Comparison of ENCODE assay signal across 15 cellular contexts in genomic region chr22:37340331-37341262, GRCh38. TPM values are rescaled to one million over a fixed set of nuclear protein-coding genes. Genes with fewer than 3 reads are reported as not detected.
DNase-seq lines count a peak whose midpoint lies in the region; ATAC-seq, FAIRE-seq and TF ChIP-seq lines count a peak whose summit lies in the region.
"Had no signal": no experiment of that assay in that cellular context is flagged by ENCODE, and none has a peak within 500 bp of the region (broad histone marks: within the 10 kb centered on the region; RNA-seq: fewer than 3 reads in every experiment).

No MANE protein-coding gene starts in this region.

- H3K4me1 Mint-ChIP-seq in GM23338 (peaks cover 37% of the 10 kb centered on the region), mesothelial cell of epicardium (no peaks in the 10 kb centered on the region)

- no peaks in the 10 kb centered on the region for H3K9me2 ChIP-seq in GM23338 (ENCODE audit: insufficient read depth)

- 0 out of 2 replicates have a peak overlapping the region, but pooled peaks have one; percentile 72 for H2AFZ ChIP-seq in GM23338

- no peak for TF ChIP-seq POLR2A in gastrocnemius medialis (IDR thresholded peaks at IDR 0.05)

- H3K27me3 ChIP-seq in GM23338 (ENCODE audit: insufficient read depth) = peaks cover 10% of the 10 kb centered on the region
- H3K27me3 ChIP-seq in gastrocnemius medialis = peaks cover 24 to 34% (median 28%) of the 10 kb centered on the region in 3 donors

- in situ Hi-C loops in gastrocnemius medialis (cut with MboI; ENCODE audit: low sequenced_read_pairs in 4 of 4) = no loop called here

- H3K27ac Mint-ChIP-seq in GM23338 (no peak overlapping the region), mesothelial cell of epicardium (no peak overlapping the region)
- H3K27ac Mint-ChIP-seq: B cell had no signal

- H3K4me1 ChIP-seq in GM23338 (ENCODE audit: insufficient read depth) (peaks cover 25% of the 10 kb centered on the region), gastrocnemius medialis (no peaks in the 10 kb centered on the region)

- H3K4me3 ChIP-seq in GM23338 (no peak overlapping the region), gastrocnemius medialis (no peak overlapping the region)

- FAIRE-seq in RCC 7860 (lab: Jason Lieb, UNC) = no peak

- DNase-seq in GM23338 (ENCODE audit: low spot score) (peak; percentile 55), NCI-H1694 treated with DMSO at 0.1 percent for 48 hours (lab: John Stamatoyannopoulos, UW) (peak; percentile 61), NCI-H748 (lab: John Stamatoyannopoulos, UW; ENCODE audit: unreplicated experiment) (peak; percentile 72), middle frontal gyrus (ENCODE audit: extremely low spot score, low spot score) (peak; percentile 33), RCC 7860 (ENCODE audit: low spot score) (no peak), gastrocnemius medialis (no peak), mesothelial cell of epicardium (ENCODE audit: low spot score in 2 of 2, unreplicated experiment in 2 of 2) (no peak)
- DNase-seq: activated naive CD4-positive, alpha-beta T cell treated with Interleukin-2 at 50 U/mL for 16 hours; hippocampal formation; Karpas-422 had no signal

- intact Hi-C loops in gastrocnemius medialis (cut with DNase I; ENCODE audit: low total_unique reads) = no loop called here

- no peaks in the 10 kb centered on the region for H3F3A ChIP-seq in GM23338 (replicated peaks; ENCODE audit: low read depth)

- no peaks in the 10 kb centered on the region for H3K79me2 ChIP-seq in GM23338 (replicated peaks; ENCODE audit: insufficient read depth)

- TF ChIP-seq CTCF in GM23338 (conservative IDR thresholded peaks at IDR 0.05; ENCODE audit: low read depth in 2 of 2) = no peak; a peak in 1 of 4 replicates
- TF ChIP-seq CTCF in gastrocnemius medialis (IDR thresholded peaks at IDR 0.05 in 4 of 5, conservative IDR thresholded peaks at IDR 0.05 in 1 of 5) = no peak
- TF ChIP-seq CTCF in mesothelial cell of epicardium (IDR thresholded peaks at IDR 0.05; ENCODE audit: unreplicated experiment) = no peak

- ATAC-seq in GM23338 (peak; percentile 69), gastrocnemius medialis (no peak), HG02884 (IDR thresholded peaks at IDR 0.05; ENCODE audit: unreplicated experiment) (no peak)
- ATAC-seq: left lobe of liver had no signal

- no peaks in the 10 kb centered on the region for H3K36me3 ChIP-seq in GM23338 (ENCODE audit: insufficient read depth)
- no peaks in the 10 kb centered on the region for H3K36me3 ChIP-seq in gastrocnemius medialis

- H3K9me3 ChIP-seq in gastrocnemius medialis = no peaks in the 10 kb centered on the region

- H3K9me3 Mint-ChIP-seq in GM23338 (no peaks in the 10 kb centered on the region), mesothelial cell of epicardium (no peaks in the 10 kb centered on the region)

- no peak overlapping the region for H3K4me2 ChIP-seq in GM23338

- H3K27ac ChIP-seq in GM23338 (ENCODE audit: low read depth) (no peak overlapping the region), gastrocnemius medialis (no peak overlapping the region)
- H3K27ac ChIP-seq: HL-60 had no signal

- H3K27me3 Mint-ChIP-seq in GM23338 (ENCODE audit: insufficient read depth, low read depth, poor library complexity) (peaks cover 15% of the 10 kb centered on the region), mesothelial cell of epicardium (ENCODE audit: low read depth) (peaks cover 78% of the 10 kb centered on the region)

- H3K36me3 Mint-ChIP-seq in GM23338 (ENCODE audit: low read depth) (no peaks in the 10 kb centered on the region), mesothelial cell of epicardium (no peaks in the 10 kb centered on the region)

- H3K4me3 Mint-ChIP-seq in GM23338 (no peak overlapping the region), mesothelial cell of epicardium (no peak overlapping the region)
- H3K4me3 Mint-ChIP-seq: B cell had no signal

- H4K20me1 ChIP-seq in GM23338 (replicated peaks; ENCODE audit: insufficient read depth) = no peaks in the 10 kb centered on the region

TF ChIP-seq in GM23338, 12 proteins besides CTCF, POLR2A, EP300 and RAD21 (continues in another document):
- TF ChIP-seq ZNF114 (CRISPR knock-in tag; IDR thresholded peaks at IDR 0.05) (no peak), NANOG (IDR thresholded peaks at IDR 0.05; ENCODE audit: borderline replicate concordance) (no peak), ZNF462 (CRISPR knock-in tag; IDR thresholded peaks at IDR 0.05) (no peak), STAT1 (IDR thresholded peaks at IDR 0.05; ENCODE audit: unreplicated experiment) (no peak), CREB1 (CRISPR knock-in tag; IDR thresholded peaks at IDR 0.05; ENCODE audit: low read depth) (no peak), EZH2phosphoT487 (IDR thresholded peaks at IDR 0.05; ENCODE audit: unreplicated experiment) (no peak)

RNA-seq across cellular contexts. Expression of gene CYTH4, which starts 58.3 kb away (rescaled TPM):
- not detected in 2 replicates for total RNA-seq in GM23338 (2014; rRNA removed; shearing (Covaris generic))
- polyA plus RNA-seq in GM23338 (2016; fragmentation: Nextera tagmentation; extraction: Ambion mirVana) = not detected in 2 replicates
- 1 to 10 TPM in 3 of 4 donors, not detected in 1; 1.7 to 2.2 (median 2.0) TPM for total RNA-seq in gastrocnemius medialis
- 0.11 TPM in 1 of 3 replicates, not detected in the others for total RNA-seq in mesothelial cell of epicardium
- total RNA-seq: NCI-H460 had no signal

Comparison
In these comparisons a context has a peak if more than half of its experiments do, and no peak if none do; other contexts are left out.
1. DNase-seq: peak in GM23338 (single experiment), NCI-H1694 treated with DMSO at 0.1 percent for 48 hours (single experiment), NCI-H748 (single experiment) and middle frontal gyrus (single experiment); none in RCC 7860 (single experiment), gastrocnemius medialis (0 of 2) and mesothelial cell of epicardium (0 of 2).